Comparison of ENCODE assay signal across 16 cellular contexts in genomic region chr7:1887251-1887650, GRCh38.
A peak's percentile ranks its signal among the peaks of the same experiment; 100 is the strongest.
DNase-seq lines count a peak whose midpoint lies in the region; ATAC-seq, FAIRE-seq and TF ChIP-seq lines count a peak whose summit lies in the region.
"Had no signal": no experiment of that assay in that cellular context is flagged by ENCODE, and none has a peak within 500 bp of the region (broad histone marks: within the 10 kb centered on the region; RNA-seq: fewer than 3 reads in every experiment).

No MANE protein-coding gene starts in this region.

- in situ Hi-C loops in HepG2 (cut with HindIII; ENCODE audit: extremely low pct_ligation_motif_present, low pct_unique_long_range_greater_than_20kb): no loop called here

- H3K4me2 ChIP-seq in HepG2 (ENCODE audit: low read depth, low read length): no peak overlapping the region
- H3K4me2 ChIP-seq in trophoblast cell (ENCODE audit: low read length): no peak overlapping the region
- no peak overlapping the region for H3K4me2 ChIP-seq in GM23338

- H3F3A ChIP-seq in GM23338 (replicated peaks; ENCODE audit: low read depth): peaks cover 18% of the 10 kb centered on the region

- H3K27me3 ChIP-seq in HepG2 (ENCODE audit: control insufficient read depth in 1 of 2, insufficient read depth in 2 of 2, low read length in 2 of 2): no peaks in the 10 kb centered on the region; a peak in 1 of 5 replicates
- no peaks in the 10 kb centered on the region for H3K27me3 ChIP-seq in right lobe of liver
- H3K27me3 ChIP-seq in HL-60 (ENCODE audit: insufficient read depth, poor library complexity, severe bottlenecking): no peaks in the 10 kb centered on the region
- H3K27me3 ChIP-seq in trophoblast cell (ENCODE audit: insufficient read depth, low read length): no peaks in the 10 kb centered on the region
- no peaks in the 10 kb centered on the region for H3K27me3 ChIP-seq in GM23338 (ENCODE audit: insufficient read depth)
- H3K27me3 ChIP-seq: BE2C had no signal

- CTCF ChIA-PET in HepG2 (lab: Yijun Ruan, JAX; ENCODE audit: low intra/inter-chr PET ratio, low total read pairs): no interaction called here

- H3K9me3 Mint-ChIP-seq in chondrocyte (ENCODE audit: low read depth) (no peaks in the 10 kb centered on the region), GM23338 (peaks cover 20% of the 10 kb centered on the region)

- no peak overlapping the region for H2AFZ ChIP-seq in HepG2 (ENCODE audit: low read length)
- no peak overlapping the region for H2AFZ ChIP-seq in trophoblast cell (ENCODE audit: insufficient read depth, low read length, poor library complexity)
- no peak overlapping the region for H2AFZ ChIP-seq in GM23338

- no peak overlapping the region for H4K91ac ChIP-seq in trophoblast cell (ENCODE audit: low read depth, low read length)

- no peak overlapping the region for H3K27ac Mint-ChIP-seq in chondrocyte (ENCODE audit: unreplicated experiment)
- no peak overlapping the region for H3K27ac Mint-ChIP-seq in GM23338

- no peak for TF ChIP-seq POLR2A in HepG2 (IDR thresholded peaks at IDR 0.05; ENCODE audit: insufficient read depth in 1 of 2, low read depth in 2 of 2, low read length in 2 of 2)
- no peak for TF ChIP-seq POLR2A in right lobe of liver (IDR thresholded peaks at IDR 0.05)

- H3K27ac ChIP-seq in HepG2 (ENCODE audit: extremely low read length, insufficient read depth, low read length): no peak overlapping the region
- no peak overlapping the region for H3K27ac ChIP-seq in right lobe of liver
- peak overlapping the region; percentile 61 for H3K27ac ChIP-seq in HL-60 (replicated peaks)
- no peak overlapping the region for H3K27ac ChIP-seq in trophoblast cell (ENCODE audit: low read depth, low read length)
- H3K27ac ChIP-seq in GM23338 (ENCODE audit: low read depth): no peak overlapping the region

- H3K4me3 Mint-ChIP-seq in chondrocyte (ENCODE audit: unreplicated experiment): no peak overlapping the region
- no peak overlapping the region for H3K4me3 Mint-ChIP-seq in GM23338
- H3K4me3 Mint-ChIP-seq: CD4-positive, alpha-beta memory T cell had no signal

- POLR2A ChIA-PET in HepG2 (lab: Yijun Ruan, JAX): no interaction called here

- no peaks in the 10 kb centered on the region for H3K27me3 Mint-ChIP-seq in chondrocyte (ENCODE audit: low read depth)
- H3K27me3 Mint-ChIP-seq in GM23338 (ENCODE audit: insufficient read depth, low read depth, poor library complexity): peaks cover 16% of the 10 kb centered on the region
- H3K27me3 Mint-ChIP-seq: CD4-positive, alpha-beta memory T cell had no signal

- H2BK120ac ChIP-seq in trophoblast cell (ENCODE audit: insufficient read depth, low read length, poor library complexity): no peak overlapping the region

- H3K4ac ChIP-seq in trophoblast cell (ENCODE audit: low read depth, low read length): no peak overlapping the region

- H3K79me2 ChIP-seq in HepG2 (ENCODE audit: insufficient read depth, low read length) (no peaks in the 10 kb centered on the region), trophoblast cell (ENCODE audit: control insufficient read depth, insufficient read depth, low read length, poor library complexity) (no peaks in the 10 kb centered on the region), GM23338 (replicated peaks; ENCODE audit: insufficient read depth) (no peaks in the 10 kb centered on the region)

- no peak for DNase-seq in HepG2 (ENCODE audit: low spot score)
- no peak for DNase-seq in right lobe of liver
- no peak for DNase-seq in HL-60 (ENCODE audit: low read depth in 1 of 2, low spot score in 1 of 2)
- DNase-seq in chondrocyte (ENCODE audit: low spot score): peak; percentile 58
- DNase-seq in trophoblast cell: no peak
- DNase-seq in NCI-H2107 treated with DMSO at 0.1 percent for 48 hours (lab: John Stamatoyannopoulos, UW; ENCODE audit: unreplicated experiment): no peak
- no peak for DNase-seq in GM23338 (ENCODE audit: low spot score)
- no peak for DNase-seq in DMS153 (lab: John Stamatoyannopoulos, UW)
- DNase-seq: BE2C, C1 segment of cervical spinal cord, DMS79 treated with DMSO at 0.1 percent for 48 hours, EL, KG1 had no signal

- H4K20me1 ChIP-seq in HepG2 (ENCODE audit: insufficient read depth, low read length) (no peaks in the 10 kb centered on the region), GM23338 (replicated peaks; ENCODE audit: insufficient read depth) (no peaks in the 10 kb centered on the region)

- ATAC-seq in HepG2 (no peak), right lobe of liver (no peak), GM23338 (no peak)
- ATAC-seq: GM12878 had no signal

- H2AK5ac ChIP-seq in trophoblast cell (ENCODE audit: low read length): no peak overlapping the region

- H3K36me3 Mint-ChIP-seq in chondrocyte (ENCODE audit: low read depth) (peaks cover 2% of the 10 kb centered on the region), GM23338 (ENCODE audit: low read depth) (peaks cover 34% of the 10 kb centered on the region)

- TF ChIP-seq CTCF in HepG2 (CRISPR knock-in tag; IDR thresholded peaks at IDR 0.05): no peak
- no peak for TF ChIP-seq CTCF in right lobe of liver (IDR thresholded peaks at IDR 0.05)
- no peak for TF ChIP-seq CTCF in HL-60 (IDR thresholded peaks at IDR 0.05; ENCODE audit: insufficient read depth, low read length)
- no peak for TF ChIP-seq CTCF in chondrocyte (IDR thresholded peaks at IDR 0.05)
- TF ChIP-seq CTCF in GM23338 (conservative IDR thresholded peaks at IDR 0.05; ENCODE audit: low read depth in 2 of 2): no peak

- H3K9ac ChIP-seq in HepG2 (ENCODE audit: insufficient read depth, low read depth, low read length) (no peak overlapping the region), trophoblast cell (ENCODE audit: low read length) (no peak overlapping the region)

- peaks cover 21 to 22% of the 10 kb centered on the region in 2 experiments for H3K36me3 ChIP-seq in HepG2 (replicated peaks in 1 of 2; ENCODE audit: control insufficient read depth in 1 of 2, insufficient read depth in 2 of 2, low read length in 2 of 2)
- no peaks in the 10 kb centered on the region for H3K36me3 ChIP-seq in right lobe of liver
- H3K36me3 ChIP-seq in trophoblast cell (ENCODE audit: control insufficient read depth in 1 of 2, insufficient read depth in 2 of 2, low read length in 2 of 2): peaks cover 10 to 18% of the 10 kb centered on the region in 2 experiments
- no peaks in the 10 kb centered on the region for H3K36me3 ChIP-seq in GM23338 (ENCODE audit: insufficient read depth)
- H3K36me3 ChIP-seq: HAP-1 had no signal

- no peak overlapping the region for H3K4me3 ChIP-seq in HepG2 (replicated peaks in 1 of 3; ENCODE audit: insufficient read depth in 1 of 3, low read depth in 2 of 3, low read length in 3 of 3)
- no peak overlapping the region for H3K4me3 ChIP-seq in right lobe of liver
- H3K4me3 ChIP-seq in HL-60 (replicated peaks; ENCODE audit: insufficient read depth, low read length): no peak overlapping the region
- peak overlapping the region; percentile 51 for H3K4me3 ChIP-seq in trophoblast cell (ENCODE audit: low read depth, low read length)
- H3K4me3 ChIP-seq in GM23338: no peak overlapping the region
- H3K4me3 ChIP-seq: GM12878, HAP-1 had no signal

- no peak for FAIRE-seq in HepG2 (lab: Jason Lieb, UNC)
- FAIRE-seq: GM12878 had no signal

- no peak overlapping the region for H2BK5ac ChIP-seq in trophoblast cell (ENCODE audit: low read depth, low read length, poor library complexity)

- intact Hi-C loops in HepG2 (cut with micrococcal nuclease; ENCODE audit: unreplicated experiment) (no loop called here), right lobe of liver (cut with DNase I) (no loop called here)

- H2BK12ac ChIP-seq in trophoblast cell (ENCODE audit: low read length): no peak overlapping the region

- no peak overlapping the region for H3K18ac ChIP-seq in trophoblast cell (ENCODE audit: low read length)

- no peak overlapping the region for H4K12ac ChIP-seq in trophoblast cell (ENCODE audit: low read depth, low read length)

- H3K9me2 ChIP-seq in GM23338 (ENCODE audit: insufficient read depth): no peaks in the 10 kb centered on the region

- BruUV-seq in HepG2 (replicated peaks; lab: Mats Ljungman, UMichigan): no TSS peak

- H3K79me1 ChIP-seq in trophoblast cell (ENCODE audit: low read length): no peaks in the 10 kb centered on the region

- TF ChIP-seq RAD21 in HepG2 (CRISPR knock-in tag; IDR thresholded peaks at IDR 0.05): no peak

- H3K9me3 ChIP-seq in HepG2 (ENCODE audit: low read length): no peaks in the 10 kb centered on the region
- H3K9me3 ChIP-seq in right lobe of liver: no peaks in the 10 kb centered on the region
- peaks cover 21% of the 10 kb centered on the region for H3K9me3 ChIP-seq in trophoblast cell (ENCODE audit: insufficient read depth, low read depth, low read length)
- H3K9me3 ChIP-seq: BE2C, HAP-1 had no signal

- peaks cover 13% of the 10 kb centered on the region for H3K4me1 Mint-ChIP-seq in chondrocyte (ENCODE audit: low read depth)
- peaks cover 3% of the 10 kb centered on the region; the same call in 2 of the 3 replicates for H3K4me1 Mint-ChIP-seq in GM23338

- 90% methylated on average over 9 of the region's 10 CpGs for WGBS in HepG2 (ENCODE audit: low lambda C conversion rate)
- 100% methylated on average over 3 of the region's 10 CpGs for WGBS in right lobe of liver (ENCODE audit: insufficient coverage, low coverage, low lambda C conversion rate, missing lambda C conversion rate)
- no CpG with 5 or more reads among the region's 10 CpGs for WGBS in trophoblast cell (ENCODE audit: extremely low coverage, insufficient coverage, insufficient read length)

- no peak overlapping the region for H3K23ac ChIP-seq in trophoblast cell (ENCODE audit: low read length)

- TF ChIP-seq EP300 in HepG2 (IDR thresholded peaks at IDR 0.05; ENCODE audit: low read depth in 2 of 2, low read length in 2 of 2): no peak
- no peak for TF ChIP-seq EP300 in HepG2 (CRISPR knock-in tag; IDR thresholded peaks at IDR 0.05; ENCODE audit: borderline replicate concordance)

- H4K8ac ChIP-seq in trophoblast cell (ENCODE audit: low read depth, low read length): no peak overlapping the region

- H3K4me1 ChIP-seq in HepG2 (ENCODE audit: insufficient read depth, low read length) (0 out of 2 replicates have a peak, but pooled peaks cover 10% of the 10 kb centered on the region), right lobe of liver (no peaks in the 10 kb centered on the region), trophoblast cell (ENCODE audit: control insufficient read depth in 1 of 2, insufficient read depth in 2 of 2, low read length in 2 of 2) (peaks cover 18 to 19% of the 10 kb centered on the region in 2 experiments), GM23338 (ENCODE audit: insufficient read depth) (no peaks in the 10 kb centered on the region)
- H3K4me1 ChIP-seq: HAP-1 had no signal

- no peak overlapping the region for H3K14ac ChIP-seq in trophoblast cell (ENCODE audit: low read length)

TF ChIP-seq in GM23338, 12 proteins besides CTCF, POLR2A, EP300 and RAD21 (continues in another document):
- no peak for TF ChIP-seq STAT1 (IDR thresholded peaks at IDR 0.05; ENCODE audit: unreplicated experiment)
- no peak for TF ChIP-seq ZNF331 (CRISPR knock-in tag; IDR thresholded peaks at IDR 0.05; ENCODE audit: low read depth)
